In the genomic region with DNA sequence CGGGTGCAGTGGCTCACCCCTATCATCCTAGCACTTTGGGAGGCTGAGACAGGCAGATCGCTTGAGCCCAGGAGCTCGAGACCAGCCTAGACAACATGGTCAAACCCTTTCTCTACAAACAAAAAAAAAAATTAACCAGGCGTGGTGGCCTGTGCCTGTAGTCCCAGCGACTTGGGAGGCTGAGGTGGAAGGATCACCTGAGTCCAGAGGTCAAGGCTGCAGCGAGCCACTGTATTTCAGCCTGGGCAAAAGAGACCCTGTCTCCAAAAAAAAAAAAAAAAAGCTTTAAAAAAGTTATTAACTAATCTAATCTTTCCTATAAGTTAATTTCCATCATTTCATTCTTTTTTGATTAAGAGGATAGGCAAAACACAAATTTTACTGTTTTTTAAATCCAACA, we compare ENCODE assay signal across 19 cellular contexts. TPM values are rescaled to one million over a fixed set of nuclear protein-coding genes. Genes with fewer than 3 reads are reported as not detected.
A peak's percentile ranks its signal among the peaks of the same experiment; 100 is the strongest.
DNase-seq lines count a peak whose midpoint lies in the region; ATAC-seq lines count a peak whose summit lies in the region.
"Had no signal": no experiment of that assay in that cellular context is flagged by ENCODE, and none has a peak within 500 bp of the region (broad histone marks: within the 10 kb centered on the region; RNA-seq: fewer than 3 reads in every experiment).

No MANE protein-coding gene starts in this region.

- peak overlapping the region; percentile 82 to 94 (median 87); a peak in 20 of 22 replicates for H3K4me2 ChIP-seq in BLaER1 treated with 17β-estradiol and CSF1 and Interleukin-3, amounts not matched to agents 10 nM and 100 nM
- peak overlapping the region; percentile 94 for H3K4me2 ChIP-seq in GM23248 (ENCODE audit: unreplicated experiment)

- peaks cover 100% of the 10 kb centered on the region for H3K79me2 ChIP-seq in GM23248 (ENCODE audit: insufficient read depth)

- peaks cover 0 to 10% (median 0%) of the 10 kb centered on the region in 11 experiments; a peak in 1 of 22 replicates for H3K9me3 ChIP-seq in BLaER1 treated with 17β-estradiol and CSF1 and Interleukin-3, amounts not matched to agents 10 nM and 100 nM (replicated peaks in 1 of 11)
- H3K9me3 ChIP-seq in GM23248 (ENCODE audit: low read depth): no peaks in the 10 kb centered on the region
- H3K9me3 ChIP-seq in T-helper 17 cell (ENCODE audit: control insufficient read depth, low read length, poor library complexity, severe bottlenecking): no peaks in the 10 kb centered on the region
- H3K9me3 ChIP-seq: HAP-1, stomach, uterus had no signal

- peaks cover 28% of the 10 kb centered on the region for H3F3A ChIP-seq in GM23248 (ENCODE audit: insufficient read depth)

- peak overlapping the region in 5 of 11 experiments; percentile 7 to 96 (median 25); a peak in 3 of 22 replicates for H3K9ac ChIP-seq in BLaER1 treated with 17β-estradiol and CSF1 and Interleukin-3, amounts not matched to agents 10 nM and 100 nM
- H3K9ac ChIP-seq in GM23248: no peak overlapping the region

- no peak for DNase-seq in GM23248
- DNase-seq in T-helper 17 cell: no peak
- no peak for DNase-seq in immature natural killer cell
- no peak for DNase-seq in DMS79 treated with DMSO at 0.1 percent for 48 hours (lab: John Stamatoyannopoulos, UW)
- no peak for DNase-seq in NCI-H2081 (lab: John Stamatoyannopoulos, UW)
- DNase-seq: activated CD8-positive, alpha-beta memory T cell treated with anti-CD3 and anti-CD28 coated beads, Interleukin-2, amount 50 U/mL, for 4 hours; amniotic stem cell; cortex of kidney; islet precursor cell; mesenchymal stem cell; NCI-H2227 treated with DMSO at 0.1 percent for 48 hours; stomach; uterus; WERI-Rb-1 had no signal

- no peaks in the 10 kb centered on the region for H3K27me3 Mint-ChIP-seq in T-helper 17 cell
- peaks cover 0 to 10% (median 8%) of the 10 kb centered on the region in 3 donors for H3K27me3 Mint-ChIP-seq in immature natural killer cell (ENCODE audit: low read depth in 3 of 3)
- H3K27me3 Mint-ChIP-seq: B cell had no signal

- H3K4me3 ChIP-seq in BLaER1 treated with 17β-estradiol and CSF1 and Interleukin-3, amounts not matched to agents 10 nM and 100 nM: no peak overlapping the region
- 0 out of 2 replicates have a peak overlapping the region, but pooled peaks have one; percentile 84 for H3K4me3 ChIP-seq in GM23248
- H3K4me3 ChIP-seq: uterus had no signal

- no peaks in the 10 kb centered on the region for H3K27me3 ChIP-seq in BLaER1 treated with 17β-estradiol and CSF1 and Interleukin-3, amounts not matched to agents 10 nM and 100 nM
- H3K27me3 ChIP-seq in GM23248 (replicated peaks; ENCODE audit: insufficient read depth): no peaks in the 10 kb centered on the region
- H3K27me3 ChIP-seq: stomach, uterus had no signal

- peaks cover 48 to 74% (median 67%) of the 10 kb centered on the region in 11 experiments for H4K20me1 ChIP-seq in BLaER1 treated with 17β-estradiol and CSF1 and Interleukin-3, amounts not matched to agents 10 nM and 100 nM
- H4K20me1 ChIP-seq in GM23248 (ENCODE audit: insufficient read depth): no peaks in the 10 kb centered on the region

- H3K27ac ChIP-seq in BLaER1 treated with 17β-estradiol and CSF1 and Interleukin-3, amounts not matched to agents 10 nM and 100 nM: no peak overlapping the region
- H3K27ac ChIP-seq in GM23248: no peak overlapping the region
- H3K27ac ChIP-seq: WERI-Rb-1 had no signal

- no peak overlapping the region for H2AFZ ChIP-seq in GM23248

- H3K4me3 Mint-ChIP-seq in T-helper 17 cell: peak overlapping the region; percentile 94
- H3K4me3 Mint-ChIP-seq in immature natural killer cell: peak overlapping the region in 3 of 5 donors; percentile 1 to 97 (median 97)

- in situ Hi-C loops in GM23248 (cut with MboI): no loop called here

- no peaks in the 10 kb centered on the region for H3K9me2 ChIP-seq in GM23248 (ENCODE audit: insufficient read depth)

- ATAC-seq in T-helper 17 cell: no peak
- no peak for ATAC-seq in GM18502 (IDR thresholded peaks at IDR 0.05; ENCODE audit: poor library complexity, unreplicated experiment)
- ATAC-seq in HG03108 (IDR thresholded peaks at IDR 0.05; ENCODE audit: unreplicated experiment): no peak

- H3K36me3 ChIP-seq in BLaER1 treated with 17β-estradiol and CSF1 and Interleukin-3, amounts not matched to agents 10 nM and 100 nM: peaks cover 0 to 13% (median 8%) of the 10 kb centered on the region in 11 experiments; a peak in 10 of 22 replicates
- 0 out of 2 replicates have a peak, but pooled peaks cover 2% of the 10 kb centered on the region for H3K36me3 ChIP-seq in GM23248 (ENCODE audit: low read depth)
- H3K36me3 ChIP-seq: HAP-1, stomach, uterus had no signal

- H3K9me3 Mint-ChIP-seq in immature natural killer cell: no peaks in the 10 kb centered on the region

- peaks cover 23 to 51% (median 31%) of the 10 kb centered on the region in 10 experiments for H3K4me1 ChIP-seq in BLaER1 treated with 17β-estradiol and CSF1 and Interleukin-3, amounts not matched to agents 10 nM and 100 nM
- peaks cover 37% of the 10 kb centered on the region for H3K4me1 ChIP-seq in GM23248 (ENCODE audit: insufficient read depth)

- H3K27ac Mint-ChIP-seq in T-helper 17 cell (peak overlapping the region; percentile 80), immature natural killer cell (no peak overlapping the region)
- H3K27ac Mint-ChIP-seq: B cell had no signal

- 96 to 99% methylated on average over 6 of the region's 6 CpGs for WGBS in GM23248 (ENCODE audit: low coverage in 1 of 2, low lambda C conversion rate in 2 of 2, missing lambda C conversion rate in 2 of 2), 2 experiments

- no peaks in the 10 kb centered on the region for H3K36me3 Mint-ChIP-seq in T-helper 17 cell (ENCODE audit: low read depth)
- H3K36me3 Mint-ChIP-seq in immature natural killer cell: no peaks in the 10 kb centered on the region

- H3K4me1 Mint-ChIP-seq in T-helper 17 cell (peaks cover 32% of the 10 kb centered on the region), immature natural killer cell (peaks cover 55 to 64% of the 10 kb centered on the region in 2 donors)

RNA-seq across cellular contexts. Expression of a gene that starts 2.5 kb away (rescaled TPM):
- total RNA-seq in GM23248 (2014; rRNA removed; shearing (Covaris generic)): 50.6 and 78.9 TPM in 2 replicates
- polyA plus RNA-seq in GM23248 (2016; fragmentation: Nextera tagmentation; extraction: Ambion mirVana) (84.9 and 95.7 TPM in 2 replicates), immature natural killer cell (100 to 1,000 TPM in 1 of 3 donors, 10 to 100 TPM in 2; 18.8 to 192 (median 35.0) TPM)
- total RNA-seq in T-helper 17 cell: 100 to 1,000 TPM; 155 to 161 TPM

RNA-seq across cellular contexts. Expression of a gene that starts 4.2 kb away (rescaled TPM):
- total RNA-seq in GM23248 (2014; rRNA removed; shearing (Covaris generic)): 10.9 and 12.6 TPM in 2 replicates
- 13.3 and 15.4 TPM in 2 replicates for polyA plus RNA-seq in GM23248 (2016; fragmentation: Nextera tagmentation; extraction: Ambion mirVana)
- total RNA-seq in T-helper 17 cell: 10 to 100 TPM; 54.5 to 69.0 TPM
- polyA plus RNA-seq in immature natural killer cell: 10 to 100 TPM in 1 of 3 donors, 1 to 10 TPM in 2; 4.1 to 12.4 (median 4.4) TPM
